7 cellular contexts compared by ENCODE assay signal in genomic region chr17:69411766-69412165, GRCh38.
"Had no signal": no experiment of that assay in that cellular context is flagged by ENCODE, and none has a peak within 500 bp of the region (broad histone marks: within the 10 kb centered on the region; RNA-seq: fewer than 3 reads in every experiment).

No MANE protein-coding gene starts in this region.

- H3K27ac Mint-ChIP-seq: HFFc6 had no signal

- H3K27ac ChIP-seq: GM23248 had no signal

- H3K9me3 ChIP-seq: HAP-1 had no signal

- ATAC-seq: HCT116 had no signal

- H3K36me3 ChIP-seq: HAP-1 had no signal

- H2AFZ ChIP-seq: GM23248 had no signal

- H3K9ac ChIP-seq: GM23248 had no signal

- H3K4me3 Mint-ChIP-seq: HFFc6 had no signal

- DNase-seq: GM23248, GOT3, H7, HFFc6, IMR-90 had no signal

- H3K4me3 ChIP-seq: GM23248, HAP-1 had no signal
